ENCODE assay signal across 11 cellular contexts in genomic region chr12:121628536-121628935, GRCh38. TPM values are rescaled to one million over a fixed set of nuclear protein-coding genes. Genes with fewer than 3 reads are reported as not detected.
DNase-seq lines count a peak whose midpoint lies in the region; ATAC-seq, FAIRE-seq and TF ChIP-seq lines count a peak whose summit lies in the region.
"Had no signal": no experiment of that assay in that cellular context is flagged by ENCODE, and none has a peak within 500 bp of the region (broad histone marks: within the 10 kb centered on the region; RNA-seq: fewer than 3 reads in every experiment).

No MANE protein-coding gene starts in this region.

- H3K27me3 ChIP-seq in small intestine (ENCODE audit: control insufficient read depth in 2 of 2, insufficient read depth in 2 of 2, low read length in 2 of 2) = no peaks in the 10 kb centered on the region
- H3K27me3 ChIP-seq: body of pancreas, SJSA1 had no signal

- WGBS in small intestine, 3 donors = 50 to 61% (median 56%) methylated on average over 5 of the region's 5 CpGs

- H3K4me1 ChIP-seq in small intestine (ENCODE audit: control insufficient read depth in 2 of 2, insufficient read depth in 1 of 2, low read depth in 1 of 2, low read length in 1 of 2) = peaks cover 4 to 13% of the 10 kb centered on the region in 2 donors

- no peak for FAIRE-seq in small intestine (lab: Jason Lieb, UNC)

- ATAC-seq in GM21786 (IDR thresholded peaks at IDR 0.05; ENCODE audit: unreplicated experiment) = no peak
- no peak for ATAC-seq in GM21717 (IDR thresholded peaks at IDR 0.05; ENCODE audit: unreplicated experiment)
- ATAC-seq in HG02852 (IDR thresholded peaks at IDR 0.05; ENCODE audit: unreplicated experiment) = no peak
- ATAC-seq: body of pancreas had no signal

- H3K9me3 ChIP-seq in small intestine (ENCODE audit: control insufficient read depth, low read depth) = no peaks in the 10 kb centered on the region
- H3K9me3 ChIP-seq: body of pancreas, SJSA1 had no signal

- peak overlapping the region; percentile 72 for H3K4me3 ChIP-seq in fibroblast of pulmonary artery (replicated peaks; ENCODE audit: low read depth, low read length)
- H3K4me3 ChIP-seq in small intestine (ENCODE audit: low read depth in 1 of 2, low read length in 2 of 2) = peak overlapping the region in 1 of 2 donors; percentile 94
- H3K4me3 ChIP-seq: body of pancreas, lung had no signal

- H3K36me3 ChIP-seq in small intestine (ENCODE audit: control insufficient read depth in 2 of 2, insufficient read depth in 2 of 2, low read length in 2 of 2) = no peaks in the 10 kb centered on the region

- DNase-seq in GM20000 (ENCODE audit: low spot score) (peak; percentile 47), RKO (ENCODE audit: low spot score) (peak; percentile 30), fibroblast of pulmonary artery (ENCODE audit: low read depth) (no peak), small intestine (no peak), OCI-M2 (lab: John Stamatoyannopoulos, UW; ENCODE audit: unreplicated experiment) (no peak)

- TF ChIP-seq CTCF in GM20000 (IDR thresholded peaks at IDR 0.05; ENCODE audit: extremely low read depth, missing control alignments) (no peak), fibroblast of pulmonary artery (IDR thresholded peaks at IDR 0.05; ENCODE audit: low read length, missing control alignments) (no peak)

- peak overlapping the region; percentile 52 to 97 for H3K27ac ChIP-seq in small intestine (ENCODE audit: low read depth in 1 of 2, low read length in 1 of 2)

RNA-seq across cellular contexts. Expression of gene ORAI1, which starts 2.2 kb away (rescaled TPM):
- 10 to 100 TPM; 16.1 to 51.4 (median 30.8) TPM for polyA plus RNA-seq in small intestine

RNA-seq across cellular contexts. Expression of gene MORN3, which starts 40.9 kb away (rescaled TPM):
- polyA plus RNA-seq in small intestine = under 1 TPM in 1 of 3 donors, not detected in 2; 0.57 TPM

RNA-seq across cellular contexts. Expression of gene KDM2B, which starts 47.7 kb away (rescaled TPM):
- polyA plus RNA-seq in small intestine = 10 to 100 TPM in 1 of 3 donors, 1 to 10 TPM in 2; 7.6 to 14.7 (median 8.9) TPM

Comparison
In these comparisons a context has a peak if more than half of its experiments do, and no peak if none do; other contexts are left out.
1. DNase-seq: peak in GM20000 (single experiment) and RKO (single experiment); none in fibroblast of pulmonary artery (single experiment), small intestine (single experiment) and OCI-M2 (single experiment).